Comparison of ENCODE assay signal across 8 cellular contexts in the genomic region with DNA sequence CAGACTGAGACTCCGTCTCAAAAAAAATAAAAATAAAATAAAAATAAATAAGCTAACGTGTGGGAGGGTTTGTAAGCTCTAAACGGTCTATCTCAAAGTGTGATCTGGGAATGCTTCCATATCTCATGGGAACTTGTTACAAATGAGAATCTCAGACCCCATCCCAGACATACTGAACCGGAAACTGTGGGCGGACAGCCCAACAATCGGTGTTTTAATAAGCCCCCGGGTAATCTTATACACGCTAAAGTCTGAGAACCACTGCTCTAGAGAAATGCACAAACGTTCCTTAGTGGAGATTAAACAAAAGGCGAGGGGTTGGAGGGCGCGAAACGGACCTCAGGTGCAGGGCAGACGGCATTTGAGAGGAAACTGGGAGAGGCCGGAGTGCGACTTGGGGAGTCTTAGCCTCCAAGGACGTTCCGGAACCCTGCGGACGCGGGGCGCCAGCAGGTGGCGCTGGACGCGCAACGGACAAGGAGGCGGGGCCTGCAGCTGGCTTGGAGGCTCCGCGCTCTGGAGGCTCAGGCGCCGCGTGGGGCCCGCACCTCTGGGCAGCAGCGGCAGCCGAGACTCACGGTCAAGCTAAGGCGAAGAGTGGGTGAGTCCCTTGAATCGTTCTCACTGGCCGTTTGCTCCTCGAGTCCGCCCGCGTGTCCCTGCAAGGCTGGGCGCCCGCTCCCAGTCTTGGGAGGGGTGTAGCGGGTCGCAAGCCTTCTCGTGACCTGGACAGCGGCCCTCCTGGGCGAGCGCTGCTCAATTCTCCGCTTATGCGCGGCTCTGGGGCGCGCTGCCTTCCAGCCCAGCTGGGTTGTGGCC. TPM values are rescaled to one million over a fixed set of nuclear protein-coding genes. Genes with fewer than 3 reads are reported as not detected.
DNase-seq lines count a peak whose midpoint lies in the region; ATAC-seq and TF ChIP-seq lines count a peak whose summit lies in the region.
"Not testable (repeated sequence)": the region's sequence is repeated elsewhere in the genome, so short reads cannot be mapped to it uniquely, and the experiment has no call there.

A gene (plus strand): TSS at position 527 of the 819 bp plus-strand sequence. CDS start 5,320 bp downstream, outside the sequence.

- peak within 1 kb of the TSS; percentile 49 for H3K27ac ChIP-seq in mammary epithelial cell (ENCODE audit: insufficient read depth, low read depth, low read length)
- not testable (repeated sequence) for H3K27ac ChIP-seq in iPS-20b (ENCODE audit: low read length)

- BruUV-seq in mammary epithelial cell (replicated peaks; lab: Mats Ljungman, UMichigan): not testable (repeated sequence)

- H3K9me3 ChIP-seq in mammary epithelial cell (replicated peaks; ENCODE audit: insufficient read depth, low read length); iPS-20b (ENCODE audit: insufficient read depth, low read depth, low read length); skeletal muscle satellite cell (replicated peaks; ENCODE audit: low read length): not testable (repeated sequence)

- not testable (repeated sequence) for H3K27me3 ChIP-seq in mammary epithelial cell (ENCODE audit: insufficient read depth, low read length); skeletal muscle satellite cell (ENCODE audit: control insufficient read depth, insufficient read depth, low read length)
- peaks cover 11% of the 10 kb centered on the region for H3K27me3 ChIP-seq in iPS-20b (ENCODE audit: insufficient read depth, low read length)

- H3K9me3 Mint-ChIP-seq in WTC11: not testable (repeated sequence)

- H3K9ac ChIP-seq in mammary epithelial cell (ENCODE audit: insufficient read depth, low read length) (peak within 1 kb of the TSS; percentile 65), iPS-20b (ENCODE audit: low read depth, low read length) (peak within 1 kb of the TSS; percentile 53; the same call in 1 of the 2 replicates), skeletal muscle satellite cell (ENCODE audit: low read depth, low read length) (peak within 1 kb of the TSS; percentile 87)

- peak; percentile 93 for DNase-seq in ACHN
- DNase-seq in NCI-H2171 (lab: John Stamatoyannopoulos, UW): peak; percentile 70
- DNase-seq in WTC11 (ENCODE audit: low spot score): peak; percentile 95
- DNase-seq in mammary epithelial cell: peak; percentile 84

- TF ChIP-seq CTCF in WTC11 (IDR thresholded peaks at IDR 0.05) (peak; percentile 88), mammary epithelial cell (conservative IDR thresholded peaks at IDR 0.05 in 1 of 2, IDR thresholded peaks at IDR 0.05 in 1 of 2; ENCODE audit: extremely low read depth in 1 of 2, insufficient read depth in 1 of 2, low read depth in 1 of 2, low read length in 2 of 2) (peak; percentile 44 to 78)

- in situ Hi-C loops in ACHN (cut with HindIII; ENCODE audit: low pct_ligation_motif_present, low pct_unique_long_range_greater_than_20kb, low sequenced_read_pairs): not testable (repeated sequence)
- in situ Hi-C loops in mammary epithelial cell (cut with MboI; ENCODE audit: low sequenced_read_pairs in 2 of 2): loop anchor here (10.0 to 25.0 kb wide), 3 partner anchors 108 to 261 kb away; a partner anchor contains a TSS

- intact Hi-C loops in mammary epithelial cell (cut with micrococcal nuclease): loop anchor here (1.0 to 5.0 kb wide), 6 partner anchors 57 to 273 kb away; a partner anchor contains a TSS

- H3K4me1 Mint-ChIP-seq in WTC11: peaks cover 20% of the 10 kb centered on the region

- CTCF ChIA-PET in WTC11 (lab: Charles Lee): interaction anchor here (1.5 to 2.9 kb wide), 6 partner anchors 57 to 273 kb away, joined by 3 to 22 read pairs (median 4); a partner anchor contains a TSS
- CTCF ChIA-PET in mammary epithelial cell (lab: Charles Lee; ENCODE audit: low non-redundant PET): interaction anchor here (0.7 to 1.2 kb wide), 2 partner anchors 58 to 62 kb away, joined by 3 to 16 read pairs; a partner anchor contains a TSS

- H3K4me1 ChIP-seq in mammary epithelial cell (ENCODE audit: insufficient read depth, low read length): peaks cover 18% of the 10 kb centered on the region
- not testable (repeated sequence) for H3K4me1 ChIP-seq in iPS-20b (ENCODE audit: insufficient read depth, low read length)
- peaks cover 31% of the 10 kb centered on the region for H3K4me1 ChIP-seq in skeletal muscle satellite cell (ENCODE audit: control insufficient read depth, insufficient read depth, low read length)

- H3K36me3 ChIP-seq in mammary epithelial cell (ENCODE audit: insufficient read depth, low read length); iPS-20b (ENCODE audit: insufficient read depth, low read depth, low read length); skeletal muscle satellite cell (ENCODE audit: insufficient read depth, low read length): not testable (repeated sequence)

- H3K4me3 Mint-ChIP-seq in WTC11: peak within 1 kb of the TSS; percentile 72

- not testable (repeated sequence) for H4K20me1 ChIP-seq in mammary epithelial cell (ENCODE audit: insufficient read depth, low read length)

- peaks cover 18% of the 10 kb centered on the region for H3K79me2 ChIP-seq in mammary epithelial cell (ENCODE audit: insufficient read depth, low read length)

- H3K27me3 Mint-ChIP-seq in WTC11 (ENCODE audit: low read depth): peaks cover 22% of the 10 kb centered on the region

- not testable (repeated sequence) for H3K27ac Mint-ChIP-seq in WTC11

- ATAC-seq in GM18870 (IDR thresholded peaks at IDR 0.05; ENCODE audit: unreplicated experiment) (peak; percentile 85), HG03095 (IDR thresholded peaks at IDR 0.05; ENCODE audit: unreplicated experiment) (peak; percentile 97), WTC11 (peak; percentile 90)

- dilution Hi-C loops in mammary epithelial cell (cut with HindIII; ENCODE audit: low sequenced_read_pairs): not testable (repeated sequence)

- WGBS in mammary epithelial cell (ENCODE audit: low coverage, missing lambda C conversion rate): 4% methylated on average over 38 of the region's 56 CpGs

- H3K36me3 Mint-ChIP-seq in WTC11: not testable (repeated sequence)

- H3K4me2 ChIP-seq in mammary epithelial cell (ENCODE audit: insufficient read depth, low read depth, low read length): peak within 1 kb of the TSS; percentile 82
- H3K4me2 ChIP-seq in skeletal muscle satellite cell (ENCODE audit: low read length): peak within 1 kb of the TSS; percentile 92

- peak within 1 kb of the TSS; percentile 53 to 70 (median 66) for H3K4me3 ChIP-seq in mammary epithelial cell (replicated peaks in 1 of 3; ENCODE audit: insufficient read depth in 1 of 3, low read depth in 2 of 3, low read length in 3 of 3)
- H3K4me3 ChIP-seq in iPS-20b (ENCODE audit: low read length): peak within 1 kb of the TSS; percentile 77
- H3K4me3 ChIP-seq in skeletal muscle satellite cell (ENCODE audit: low read length): peak within 1 kb of the TSS; percentile 91

- POLR2A ChIA-PET in WTC11 (lab: Charles Lee): interaction anchor here (1.0 to 1.2 kb wide), 2 partner anchors 57 to 70 kb away, joined by 3 read pairs; a partner anchor contains a TSS

- peak within 1 kb of the TSS; percentile 96 for H2AFZ ChIP-seq in mammary epithelial cell (ENCODE audit: low read depth, low read length)

TF ChIP-seq in WTC11, 78 proteins besides CTCF, POLR2A, EP300 and RAD21 (continues in another document):
- peak; percentile 67; the same call in 1 of the 2 replicates for TF ChIP-seq TP53 (CRISPR knock-in tag; IDR thresholded peaks at IDR 0.05)
- 0 out of 2 replicates have a peak, but pooled peaks have one; percentile 74 for TF ChIP-seq ZNF138 (CRISPR knock-in tag; conservative IDR thresholded peaks at IDR 0.05)
- TF ChIP-seq, protein P1, sequence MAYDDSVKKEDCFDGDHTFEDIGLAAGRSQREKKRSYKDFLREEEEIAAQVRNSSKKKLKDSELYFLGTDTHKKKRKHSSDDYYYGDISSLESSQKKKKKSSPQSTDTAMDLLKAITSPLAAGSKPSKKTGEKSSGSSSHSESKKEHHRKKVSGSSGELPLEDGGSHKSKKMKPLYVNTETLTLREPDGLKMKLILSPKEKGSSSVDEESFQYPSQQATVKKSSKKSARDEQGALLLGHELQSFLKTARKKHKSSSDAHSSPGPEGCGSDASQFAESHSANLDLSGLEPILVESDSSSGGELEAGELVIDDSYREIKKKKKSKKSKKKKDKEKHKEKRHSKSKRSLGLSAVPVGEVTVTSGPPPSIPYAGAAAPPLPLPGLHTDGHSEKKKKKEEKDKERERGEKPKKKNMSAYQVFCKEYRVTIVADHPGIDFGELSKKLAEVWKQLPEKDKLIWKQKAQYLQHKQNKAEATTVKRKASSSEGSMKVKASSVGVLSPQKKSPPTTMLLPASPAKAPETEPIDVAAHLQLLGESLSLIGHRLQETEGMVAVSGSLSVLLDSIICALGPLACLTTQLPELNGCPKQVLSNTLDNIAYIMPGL (CRISPR knock-in tag; IDR thresholded peaks at IDR 0.05): peak; percentile 91; the same call in 1 of the 2 replicates
- TF ChIP-seq ETV6 (CRISPR knock-in tag; IDR thresholded peaks at IDR 0.05): peak; percentile 69; the same call in 1 of the 2 replicates
- TF ChIP-seq MYBL2 (CRISPR knock-in tag; IDR thresholded peaks at IDR 0.05): peak; percentile 83
- TF ChIP-seq, protein P2, sequence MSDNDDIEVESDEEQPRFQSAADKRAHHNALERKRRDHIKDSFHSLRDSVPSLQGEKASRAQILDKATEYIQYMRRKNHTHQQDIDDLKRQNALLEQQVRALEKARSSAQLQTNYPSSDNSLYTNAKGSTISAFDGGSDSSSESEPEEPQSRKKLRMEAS (CRISPR knock-in tag; IDR thresholded peaks at IDR 0.05): peak; percentile 76

RNA-seq across cellular contexts. Expression of the gene that starts here (rescaled TPM):
- total RNA-seq in WTC11 (2021): 2.4 to 4.1 TPM (median 3.5 TPM) in 3 replicates
- 10 to 100 TPM in 1 of 2 donors, 1 to 10 TPM in 1; 5.0 to 15.3 TPM for total RNA-seq in mammary epithelial cell
- 22.8 TPM for polyA plus RNA-seq in mammary epithelial cell
- polyA minus RNA-seq in mammary epithelial cell: 2.9 TPM
- total RNA-seq in skeletal muscle satellite cell (2012; rRNA removed): 137 and 156 TPM in 2 replicates
